In the genomic region with DNA sequence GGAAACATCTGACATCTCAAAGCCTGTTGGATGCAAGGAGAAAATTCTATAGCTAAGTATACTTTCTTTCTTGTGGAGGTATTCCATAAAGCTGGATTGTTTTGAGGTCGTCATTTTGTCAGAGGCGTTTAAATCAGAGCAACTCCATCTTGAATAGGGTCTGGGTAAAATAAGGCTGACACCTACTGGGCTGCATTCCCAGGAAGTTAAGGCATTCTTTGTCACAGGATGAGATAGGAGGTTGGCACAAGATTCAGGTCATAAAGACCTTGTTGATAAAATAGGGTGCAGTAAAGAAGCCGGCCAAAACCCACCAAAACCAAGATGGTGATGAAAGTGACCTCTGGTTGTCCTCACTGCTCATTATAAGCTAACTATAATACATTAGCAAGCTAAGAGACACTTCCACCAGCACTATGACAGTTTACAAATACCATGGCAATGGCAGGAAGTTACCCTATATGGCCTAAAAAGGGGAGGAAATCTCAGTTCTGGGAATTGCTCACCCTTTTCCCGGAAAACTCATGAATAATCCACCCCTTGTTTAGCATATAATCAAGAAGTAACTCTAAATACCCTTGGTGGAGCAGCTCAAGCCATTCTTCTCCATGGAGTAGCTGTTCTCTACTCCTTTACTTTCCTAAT, we compare ENCODE assay signal across 28 cellular contexts. TPM values are rescaled to one million over a fixed set of nuclear protein-coding genes. Genes with fewer than 3 reads are reported as not detected.
"Had no signal": no experiment of that assay in that cellular context is flagged by ENCODE, and none has a peak within 500 bp of the region (broad histone marks: within the 10 kb centered on the region; RNA-seq: fewer than 3 reads in every experiment).

No MANE protein-coding gene starts in this region.

- H3K36me3 ChIP-seq: adrenal gland, sigmoid colon had no signal

- FAIRE-seq: endometrium, small intestine had no signal

- H3K9me3 ChIP-seq: adrenal gland, sigmoid colon had no signal

- H3K4me3 ChIP-seq: adrenal gland, sigmoid colon had no signal

- H3K27me3 ChIP-seq: adrenal gland, sigmoid colon had no signal

- DNase-seq: activated B cell treated with CpG ODN at 0.5 μM for 24 hours; activated CD4-positive, alpha-beta T cell treated with anti-CD3 and anti-CD28 coated beads, Interleukin-2, amount 50 U/mL, for 4 hours; activated effector memory CD4-positive, alpha-beta T cell treated with Interleukin-2 at 50 U/mL for 16 hours; activated naive CD4-positive, alpha-beta T cell treated with anti-CD3 and anti-CD28 coated beads for 36 hours; activated naive CD8-positive, alpha-beta T cell treated with anti-CD3 and anti-CD28 coated beads for 36 hours; activated T-cell treated with anti-CD3 and anti-CD28 coated beads for 4 hours; aorta; head of caudate nucleus; hypothalamus; immature natural killer cell; kidney; left colon; naive thymus-derived CD8-positive, alpha-beta T cell; retina; sigmoid colon; small intestine; stimulated activated CD4-positive, alpha-beta T cell treated with anti-CD3 and anti-CD28 coated beads, Interleukin-4, amount 100 ng/mL, for 4 hours; stimulated activated CD8-positive, alpha-beta memory T cell treated with anti-CD3 and anti-CD28 coated beads, Interleukin-4, amount 100 ng/mL, for 48 hours; stimulated activated naive CD8-positive, alpha-beta T cell treated with anti-CD3 and anti-CD28 coated beads, Interleukin-15, amount 100 ng/mL, for 72 hours; substantia nigra; T-helper 1 cell had no signal

- ATAC-seq: left colon; naive thymus-derived CD8-positive, alpha-beta T cell; stimulated activated memory B cell treated with anti-CD40 and anti-IgM and Interleukin-4, amounts not matched to agents 10 μg/mL and 1 μg/mL and 100 μg/mL, for 72 hours; stimulated activated naive CD8-positive, alpha-beta T cell treated with anti-CD3 and anti-CD28 coated beads, Interleukin-15, amount 100 ng/mL, for 72 hours had no signal

- H3K27ac ChIP-seq: adrenal gland, sigmoid colon had no signal

- H3K4me1 ChIP-seq: adrenal gland had no signal

RNA-seq across cellular contexts. Expression of a gene that starts 11.9 kb away (rescaled TPM):
- total RNA-seq: activated naive CD8-positive, alpha-beta T cell treated with anti-CD3 and anti-CD28 coated beads for 36 hours; epithelial cell of proximal tubule; fibroblast of villous mesenchyme; kidney; neural crest cell; osteocyte had no signal
